Comparison of ENCODE assay signal across 14 cellular contexts in genomic region chr11:46305295-46305694, GRCh38. TPM values are rescaled to one million over a fixed set of nuclear protein-coding genes. Genes with fewer than 3 reads are reported as not detected.
A peak's percentile ranks its signal among the peaks of the same experiment; 100 is the strongest.
DNase-seq lines count a peak whose midpoint lies in the region; ATAC-seq and TF ChIP-seq lines count a peak whose summit lies in the region.
"Had no signal": no experiment of that assay in that cellular context is flagged by ENCODE, and none has a peak within 500 bp of the region (broad histone marks: within the 10 kb centered on the region; RNA-seq: fewer than 3 reads in every experiment).

No MANE protein-coding gene starts in this region.

- ATAC-seq in DND-41 (ENCODE audit: insufficient read depth, low read depth), result no peak
- ATAC-seq in T-cell (replicated peaks in 1 of 4), result peak in 3 of 4 experiments; percentile 50 to 80 (median 54)
- no peak for ATAC-seq in GM18511 (IDR thresholded peaks at IDR 0.05; ENCODE audit: unreplicated experiment)
- ATAC-seq: lower lobe of right lung, sciatic nerve had no signal

- POLR2A ChIA-PET in T-cell (lab: Charles Lee), result no interaction called here

- H3K36me3 Mint-ChIP-seq in T-cell, result no peaks in the 10 kb centered on the region

- no peak overlapping the region for H3K4me3 Mint-ChIP-seq in T-cell

- CTCF ChIA-PET in T-cell (lab: Charles Lee), result interaction anchor here (0.7 to 1.0 kb wide), 2 partner anchors 9 to 61 kb away, joined by 4 read pairs; no protein-coding TSS in a partner anchor

- H3K9me3 Mint-ChIP-seq in T-cell, result no peaks in the 10 kb centered on the region

- 63 to 69% (median 67%) methylated on average over 6 of the region's 6 CpGs for WGBS in stomach, 5 donors

- H3K4me3 ChIP-seq in DND-41 (ENCODE audit: low read depth in 1 of 2, low read length in 2 of 2), result no peak overlapping the region
- no peak overlapping the region for H3K4me3 ChIP-seq in stomach
- H3K4me3 ChIP-seq: adrenal gland, lower lobe of right lung had no signal

- in situ Hi-C loops in G401 (cut with HindIII; ENCODE audit: low sequenced_read_pairs), result no loop called here

- H3K4me1 ChIP-seq in DND-41 (ENCODE audit: insufficient read depth, low read length) (peaks cover 17% of the 10 kb centered on the region), stomach (peaks cover 0 to 8% (median 6%) of the 10 kb centered on the region in 4 donors)
- H3K4me1 ChIP-seq: adrenal gland had no signal

- DNase-seq in DND-41, result no peak
- DNase-seq in T-cell, result peak in 7 of 34 experiments; percentile 18 to 42 (median 24)
- DNase-seq in iris pigment epithelial cell (ENCODE audit: low read depth), result peak; percentile 61
- DNase-seq in cortex of kidney (lab: John Stamatoyannopoulos, UW), result no peak
- DNase-seq in stomach, result no peak
- DNase-seq in G401 (ENCODE audit: low spot score), result no peak
- DNase-seq: activated CD4-positive, alpha-beta T cell treated with anti-CD3 and anti-CD28 coated beads, Interleukin-2, amount 50 U/mL, for 48 hours; adrenal gland; GDM1; lower lobe of right lung had no signal

- intact Hi-C loops in stomach (cut with DNase I; ENCODE audit: low total_unique reads), result loop anchor here (5.0 kb wide), 1 partner anchor 68 kb away; no protein-coding TSS in a partner anchor

- peaks cover 0 to 3% of the 10 kb centered on the region in 2 donors for H3K27me3 Mint-ChIP-seq in T-cell

- no peak overlapping the region for H3K4me2 ChIP-seq in DND-41 (ENCODE audit: insufficient read depth, low read length)

- H3K27me3 ChIP-seq in DND-41 (ENCODE audit: insufficient read depth, low read length, poor library complexity) (no peaks in the 10 kb centered on the region), stomach (no peaks in the 10 kb centered on the region)
- H3K27me3 ChIP-seq: adrenal gland had no signal

- no peak overlapping the region for H3K27ac Mint-ChIP-seq in T-cell

- no peak overlapping the region for H3K27ac ChIP-seq in DND-41 (ENCODE audit: low read length)
- peak overlapping the region; percentile 31 for H3K27ac ChIP-seq in KOPT-K1 (ENCODE audit: low read depth, low read length, poor library complexity, severe bottlenecking)
- H3K27ac ChIP-seq in stomach, result peak overlapping the region in 1 of 5 donors; percentile 11
- H3K27ac ChIP-seq: adrenal gland, lower lobe of right lung, RWPE1 had no signal

- TF ChIP-seq POLR2A in stomach (IDR thresholded peaks at IDR 0.05), result no peak

- TF ChIP-seq EP300 in stomach (IDR thresholded peaks at IDR 0.05), result no peak

- no peaks in the 10 kb centered on the region for H3K79me2 ChIP-seq in DND-41 (ENCODE audit: insufficient read depth, low read length)

- H3K9me3 ChIP-seq in DND-41 (ENCODE audit: insufficient read depth, low read length, severe bottlenecking) (no peaks in the 10 kb centered on the region), KOPT-K1 (ENCODE audit: insufficient read depth, low read length, poor library complexity, severe bottlenecking) (no peaks in the 10 kb centered on the region), stomach (no peaks in the 10 kb centered on the region)
- H3K9me3 ChIP-seq: adrenal gland, lower lobe of right lung had no signal

- no peaks in the 10 kb centered on the region for H3K36me3 ChIP-seq in DND-41 (ENCODE audit: insufficient read depth, low read length)
- no peaks in the 10 kb centered on the region for H3K36me3 ChIP-seq in KOPT-K1 (ENCODE audit: insufficient read depth, low read length)
- peaks cover 5 to 71% (median 49%) of the 10 kb centered on the region in 4 donors for H3K36me3 ChIP-seq in stomach
- H3K36me3 ChIP-seq: adrenal gland had no signal

- H4K20me1 ChIP-seq in DND-41 (ENCODE audit: insufficient read depth, low read length), result no peaks in the 10 kb centered on the region

- no peak overlapping the region for H3K9ac ChIP-seq in DND-41 (ENCODE audit: low read depth, low read length)

- peaks cover 6 to 18% (median 13%) of the 10 kb centered on the region in 3 donors for H3K4me1 Mint-ChIP-seq in T-cell

- H2AFZ ChIP-seq in DND-41 (ENCODE audit: low read depth, low read length), result peak overlapping the region; percentile 33; the same call in 1 of the 2 replicates

- TF ChIP-seq CTCF in DND-41 (IDR thresholded peaks at IDR 0.05; ENCODE audit: borderline replicate concordance, extremely low read depth, low read length, poor library complexity, severe bottlenecking) (peak; percentile 35), stomach (IDR thresholded peaks at IDR 0.05) (no peak)

RNA-seq across cellular contexts. Expression of gene CREB3L1, which starts 27.8 kb away (rescaled TPM):
- total RNA-seq in T-cell (under 1 TPM in 3 of 5 donors, not detected in 2; 0.38 to 0.72 (median 0.38) TPM), stomach (100 to 1,000 TPM in 1 of 5 donors, 10 to 100 TPM in 4; 21.0 to 125 (median 54.2) TPM)
- 10 to 100 TPM; 39.4 to 59.3 (median 40.8) TPM for polyA plus RNA-seq in stomach
- 2.4 and 7.2 TPM in 2 replicates for total RNA-seq in G401 (2014; rRNA removed; shearing (Covaris generic))

RNA-seq across cellular contexts. Expression of gene DGKZ, which starts 42.0 kb away (rescaled TPM):
- 100 to 1,000 TPM; 235 to 318 (median 251) TPM for total RNA-seq in T-cell
- 100 to 1,000 TPM in 3 of 5 donors, 10 to 100 TPM in 2; 24.0 to 405 (median 102) TPM for total RNA-seq in stomach
- polyA plus RNA-seq in stomach, result 10 to 100 TPM; 26.9 to 47.5 (median 35.0) TPM
- 66.2 and 68.4 TPM in 2 replicates for total RNA-seq in G401 (2014; rRNA removed; shearing (Covaris generic))

Comparison
In these comparisons a context has a peak if more than half of its experiments do, and no peak if none do; other contexts are left out.
1. ATAC-seq: peak in T-cell (3 of 4); none in DND-41 (single experiment) and GM18511 (single experiment).